ENCODE assay signal across 2 cellular contexts in the genomic region with DNA sequence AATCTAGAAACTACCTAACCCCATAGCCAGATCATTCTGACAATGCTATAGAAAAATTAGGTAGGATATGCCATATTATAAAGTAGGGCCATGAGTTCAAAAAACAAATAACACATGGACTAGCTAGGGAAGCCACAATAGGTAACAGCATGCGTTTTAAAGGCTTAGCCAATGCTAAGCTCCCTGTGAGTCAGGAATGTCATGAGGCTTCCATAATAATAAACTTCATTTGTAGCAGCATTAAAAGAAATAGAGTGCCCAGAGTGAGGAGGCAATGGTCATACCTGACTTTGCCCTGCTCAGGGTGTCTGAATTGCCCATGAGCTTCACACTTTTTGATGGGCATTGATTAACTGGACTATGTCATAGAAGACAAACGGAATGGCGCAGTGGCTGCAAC.
TF ChIP-seq lines count a peak whose summit lies in the region.

No MANE protein-coding gene starts in this region.

TF ChIP-seq in GM23338, 12 proteins besides CTCF, POLR2A, EP300 and RAD21:
- no peak for TF ChIP-seq ZNF114 (CRISPR knock-in tag; IDR thresholded peaks at IDR 0.05)
TF ChIP-seq in GM23338: peak in this region for 0.

TF ChIP-seq in H1, 55 proteins besides CTCF, POLR2A, EP300 and RAD21:
- TF ChIP-seq TEAD4 (IDR thresholded peaks at IDR 0.05; ENCODE audit: low read depth, low read length) (peak; percentile 69), RXRA (IDR thresholded peaks at IDR 0.05; ENCODE audit: insufficient read depth, low read depth, low read length) (no peak)
- TF ChIP-seq, protein P1, sequence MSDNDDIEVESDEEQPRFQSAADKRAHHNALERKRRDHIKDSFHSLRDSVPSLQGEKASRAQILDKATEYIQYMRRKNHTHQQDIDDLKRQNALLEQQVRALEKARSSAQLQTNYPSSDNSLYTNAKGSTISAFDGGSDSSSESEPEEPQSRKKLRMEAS (IDR thresholded peaks at IDR 0.05): peak; percentile 12; the same call in 1 of the 2 replicates
